In the genomic region with DNA sequence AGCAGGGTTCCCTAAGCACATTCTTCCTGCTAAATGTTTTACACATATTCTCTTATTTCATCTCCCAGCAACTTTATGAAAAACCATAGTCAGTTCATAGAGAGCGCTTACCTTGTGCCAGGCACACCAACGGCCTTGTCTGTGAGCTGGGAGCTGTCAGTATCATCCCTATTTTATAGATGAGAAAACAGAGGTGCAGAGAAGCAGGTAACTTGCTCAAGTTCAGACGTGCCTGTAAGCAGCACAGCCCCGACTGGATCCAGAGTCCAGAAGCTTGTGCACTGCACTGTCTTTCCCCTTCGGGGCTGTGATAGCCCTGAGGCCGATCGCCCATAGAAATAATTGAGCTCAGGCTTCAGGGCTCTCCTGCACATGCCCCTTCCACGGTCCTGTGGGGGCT, we compare ENCODE assay signal across 1 cellular context.
TF ChIP-seq lines count a peak whose summit lies in the region.

No MANE protein-coding gene starts in this region.

TF ChIP-seq in HepG2, 621 proteins besides CTCF, POLR2A, EP300 and RAD21 (continued from another document):
- 0 out of 2 replicates have a peak, but pooled peaks have one; percentile 36 for TF ChIP-seq RCOR2 (CRISPR knock-in tag; IDR thresholded peaks at IDR 0.05)
- TF ChIP-seq MAFK (conservative IDR thresholded peaks at IDR 0.05 in 1 of 2, IDR thresholded peaks at IDR 0.05 in 1 of 2; ENCODE audit: low read length in 2 of 2): no peak
- TF ChIP-seq ZC3H4 (CRISPR knock-in tag; IDR thresholded peaks at IDR 0.05; ENCODE audit: borderline replicate concordance): no peak
